ENCODE assay signal across 27 cellular contexts in genomic region chr13:32720026-32720425, GRCh38.
DNase-seq lines count a peak whose midpoint lies in the region; ATAC-seq and TF ChIP-seq lines count a peak whose summit lies in the region.
"Had no signal": no experiment of that assay in that cellular context is flagged by ENCODE, and none has a peak within 500 bp of the region (broad histone marks: within the 10 kb centered on the region; RNA-seq: fewer than 3 reads in every experiment).

No MANE protein-coding gene starts in this region.

- no peak overlapping the region for H3K4me3 Mint-ChIP-seq in endodermal cell
- H3K4me3 Mint-ChIP-seq: activated naive CD8-positive, alpha-beta T cell treated with anti-CD3 and anti-CD28 coated beads for 36 hours; dendritic cell treated with granulocyte-macrophage colony-stimulating factor and Interleukin-4, amounts not matched to agents 40 ng/mL and 50 ng/mL, for 4 days had no signal

- H3K4me1 Mint-ChIP-seq in endodermal cell = no peaks in the 10 kb centered on the region

- ATAC-seq in GM21528 (IDR thresholded peaks at IDR 0.05; ENCODE audit: low FRiP score, unreplicated experiment) (no peak), GM18498 (IDR thresholded peaks at IDR 0.05; ENCODE audit: unreplicated experiment) (no peak), HG02840 (IDR thresholded peaks at IDR 0.05; ENCODE audit: low FRiP score, unreplicated experiment) (no peak)
- ATAC-seq: SK-N-SH treated with all-trans-retinoic acid at 6 μM for 48 hours had no signal

- 100% methylated on average over 2 of the region's 2 CpGs; no CpG with 5 or more reads in 1 of the 2 experiments for WGBS in endodermal cell (ENCODE audit: insufficient coverage in 1 of 2, insufficient read length in 1 of 2), 2 experiments

- no peaks in the 10 kb centered on the region for H3K4me1 ChIP-seq in endodermal cell (ENCODE audit: control insufficient read depth, insufficient read depth, low read length)

- no peak overlapping the region for H3K27ac Mint-ChIP-seq in endodermal cell
- H3K27ac Mint-ChIP-seq: activated naive CD8-positive, alpha-beta T cell treated with anti-CD3 and anti-CD28 coated beads for 36 hours; dendritic cell treated with granulocyte-macrophage colony-stimulating factor and Interleukin-4, amounts not matched to agents 40 ng/mL and 50 ng/mL, for 4 days had no signal

- peaks cover 64% of the 10 kb centered on the region for H3K9me3 Mint-ChIP-seq in endodermal cell

- H3K27me3 Mint-ChIP-seq in endodermal cell (ENCODE audit: insufficient read depth) = no peaks in the 10 kb centered on the region
- H3K27me3 Mint-ChIP-seq: activated naive CD8-positive, alpha-beta T cell treated with anti-CD3 and anti-CD28 coated beads for 36 hours; dendritic cell treated with granulocyte-macrophage colony-stimulating factor and Interleukin-4, amounts not matched to agents 40 ng/mL and 50 ng/mL, for 4 days had no signal

- H3K36me3 ChIP-seq in endodermal cell (ENCODE audit: control insufficient read depth, insufficient read depth, low read length) = peaks cover 54% of the 10 kb centered on the region

- no peak overlapping the region for H3K9ac ChIP-seq in endodermal cell (ENCODE audit: extremely low read depth, low read length, poor library complexity, severe bottlenecking)

- peaks cover 52% of the 10 kb centered on the region for H3K9me3 ChIP-seq in endodermal cell (ENCODE audit: control insufficient read depth, low read length)

- H3K36me3 Mint-ChIP-seq in endodermal cell (ENCODE audit: low read depth) = peaks cover 70% of the 10 kb centered on the region

- no peaks in the 10 kb centered on the region for H3K27me3 ChIP-seq in endodermal cell (ENCODE audit: control insufficient read depth, insufficient read depth, low read length, poor library complexity, severe bottlenecking)

- H3K27ac ChIP-seq in C4-2B (peak overlapping the region; percentile 35), endodermal cell (ENCODE audit: low read depth, low read length) (no peak overlapping the region)

- peak; percentile 59 for DNase-seq in LNCaP clone FGC (ENCODE audit: low read depth)
- no peak for DNase-seq in endodermal cell
- DNase-seq in iris pigment epithelial cell (ENCODE audit: low read depth) = peak; percentile 63
- DNase-seq in LoVo (ENCODE audit: low spot score) = no peak
- DNase-seq: ACHN; activated CD8-positive, alpha-beta memory T cell treated with anti-CD3 and anti-CD28 coated beads for 24 hours; activated effector memory CD4-positive, alpha-beta T cell treated with anti-CD3 and anti-CD28 coated beads, Interleukin-2, amount 50 U/mL, for 16 hours; activated naive CD8-positive, alpha-beta T cell treated with anti-CD3 and anti-CD28 coated beads for 36 hours; central memory CD4-positive, alpha-beta T cell; DMS53; GDM1; KG1; MV-4-11; NCI-H1436 treated with DMSO at 0.1 percent for 48 hours; NCI-H2107; NCI-H446; nucleus accumbens; OCI-M1; stimulated activated CD4-positive, alpha-beta T cell treated with anti-CD3 and anti-CD28 coated beads, Interleukin-2, amount 100 ng/mL, for 24 hours; trophoblast cell had no signal

- TF ChIP-seq CTCF in C4-2B (conservative IDR thresholded peaks at IDR 0.05) (no peak), LNCaP clone FGC (IDR thresholded peaks at IDR 0.05; ENCODE audit: control insufficient read depth, extremely low read depth, insufficient read depth) (no peak), endodermal cell (conservative IDR thresholded peaks at IDR 0.05) (no peak)

- H3K4me3 ChIP-seq in LNCaP clone FGC (ENCODE audit: low read depth, low read length) = no peak overlapping the region
- peak overlapping the region; percentile 7 for H3K4me3 ChIP-seq in endodermal cell (ENCODE audit: low read length)
- H3K4me3 ChIP-seq: skin epidermis had no signal

Comparison
In these comparisons a context has a peak if more than half of its experiments do, and no peak if none do; other contexts are left out.
1. DNase-seq: peak in LNCaP clone FGC (single experiment) and iris pigment epithelial cell (single experiment); none in endodermal cell (single experiment) and LoVo (single experiment).